Comparison of ENCODE assay signal across 8 cellular contexts in genomic region chr1:26723013-26723991, GRCh38. TPM values are rescaled to one million over a fixed set of nuclear protein-coding genes. Genes with fewer than 3 reads are reported as not detected.
A peak's percentile ranks its signal among the peaks of the same experiment; 100 is the strongest.
DNase-seq lines count a peak whose midpoint lies in the region; ATAC-seq and TF ChIP-seq lines count a peak whose summit lies in the region.

No MANE protein-coding gene starts in this region.

- H3F3A ChIP-seq in GM23248 (ENCODE audit: insufficient read depth): peaks cover 27% of the 10 kb centered on the region

- in situ Hi-C loops in GM23248 (cut with MboI): no loop called here

- ATAC-seq in stimulated activated naive B cell treated with anti-CD40 and anti-IgM and Interleukin-4, amounts not matched to agents 10 μg/mL and 1 μg/mL and 100 μg/mL, for 72 hours (replicated peaks): peak; percentile 47 to 48
- no peak for ATAC-seq in HG02610 (IDR thresholded peaks at IDR 0.05; ENCODE audit: unreplicated experiment)

- peaks cover 99% of the 10 kb centered on the region for H3K79me2 ChIP-seq in GM23248 (ENCODE audit: insufficient read depth)

- peak overlapping the region; percentile 36 for H3K4me2 ChIP-seq in GM23248 (ENCODE audit: unreplicated experiment)

- H3K4me3 ChIP-seq in GM23248 (peak overlapping the region; percentile 17; the same call in 1 of the 2 replicates), epithelial cell of proximal tubule (ENCODE audit: low read depth, low read length) (peak overlapping the region; percentile 7), mesodermal cell (ENCODE audit: extremely low read depth, insufficient read depth, low read length, poor library complexity, severe bottlenecking) (peak overlapping the region; percentile 14)

- H3K27ac ChIP-seq in 22Rv1 (peak overlapping the region; percentile 100), GM23248 (peak overlapping the region; percentile 42), mesodermal cell (ENCODE audit: low read depth, low read length, severe bottlenecking) (peak overlapping the region; percentile 96)

- 10% methylated on average over 19 of the region's 19 CpGs for WGBS in GM23248 (ENCODE audit: low coverage in 1 of 2, low lambda C conversion rate in 2 of 2, missing lambda C conversion rate in 2 of 2), 2 experiments
- 2 to 3% methylated on average over 15 of the region's 19 CpGs for WGBS in mesodermal cell (ENCODE audit: insufficient coverage in 2 of 2), 2 experiments

- no peaks in the 10 kb centered on the region for H3K27me3 Mint-ChIP-seq in stimulated activated naive B cell treated with anti-CD40 and anti-IgM and Interleukin-4, amounts not matched to agents 10 μg/mL and 1 μg/mL and 100 μg/mL, for 72 hours

- DNase-seq in GM23248 (peak; percentile 99), NCI-H510A (lab: John Stamatoyannopoulos, UW) (peak; percentile 43), activated T-cell treated with anti-CD3 and anti-CD28 coated beads for 4 hours (peak; percentile 16), epithelial cell of proximal tubule (ENCODE audit: low read depth) (peak; percentile 73)
- DNase-seq in stimulated activated naive B cell treated with anti-CD40 and anti-IgM and Interleukin-4, amounts not matched to agents 10 μg/mL and 1 μg/mL and 100 μg/mL, for 72 hours: no peak

- no peaks in the 10 kb centered on the region for H3K27me3 ChIP-seq in GM23248 (replicated peaks; ENCODE audit: insufficient read depth)

- peaks cover 23 to 36% of the 10 kb centered on the region in 2 donors for H3K36me3 Mint-ChIP-seq in stimulated activated naive B cell treated with anti-CD40 and anti-IgM and Interleukin-4, amounts not matched to agents 10 μg/mL and 1 μg/mL and 100 μg/mL, for 72 hours

- H3K4me1 ChIP-seq in GM23248 (ENCODE audit: insufficient read depth) (peaks cover 58% of the 10 kb centered on the region), mesodermal cell (ENCODE audit: control insufficient read depth, insufficient read depth, low read length, poor library complexity, severe bottlenecking) (peaks cover 54% of the 10 kb centered on the region)

- H3K4me1 Mint-ChIP-seq in stimulated activated naive B cell treated with anti-CD40 and anti-IgM and Interleukin-4, amounts not matched to agents 10 μg/mL and 1 μg/mL and 100 μg/mL, for 72 hours: peaks cover 63 to 91% of the 10 kb centered on the region in 2 donors

- H3K27ac Mint-ChIP-seq in stimulated activated naive B cell treated with anti-CD40 and anti-IgM and Interleukin-4, amounts not matched to agents 10 μg/mL and 1 μg/mL and 100 μg/mL, for 72 hours: peak overlapping the region; percentile 87

- H3K9me3 ChIP-seq in GM23248 (ENCODE audit: low read depth) (no peaks in the 10 kb centered on the region), mesodermal cell (ENCODE audit: control insufficient read depth, low read length) (no peaks in the 10 kb centered on the region)

- no peaks in the 10 kb centered on the region for H3K9me3 Mint-ChIP-seq in stimulated activated naive B cell treated with anti-CD40 and anti-IgM and Interleukin-4, amounts not matched to agents 10 μg/mL and 1 μg/mL and 100 μg/mL, for 72 hours

- peaks cover 43% of the 10 kb centered on the region; the same call in 1 of the 2 replicates for H4K20me1 ChIP-seq in GM23248 (ENCODE audit: insufficient read depth)

- H3K36me3 ChIP-seq in GM23248 (ENCODE audit: low read depth): no peaks in the 10 kb centered on the region
- peaks cover 25% of the 10 kb centered on the region for H3K36me3 ChIP-seq in mesodermal cell (ENCODE audit: control insufficient read depth, insufficient read depth, low read length)

- 0 out of 2 replicates have a peak overlapping the region, but pooled peaks have one; percentile 4 for H3K9ac ChIP-seq in GM23248

- TF ChIP-seq CTCF in 22Rv1 (IDR thresholded peaks at IDR 0.05) (no peak), epithelial cell of proximal tubule (conservative IDR thresholded peaks at IDR 0.05; ENCODE audit: low read depth, low read length) (no peak)

- no peak overlapping the region for H2AFZ ChIP-seq in GM23248

- H3K4me3 Mint-ChIP-seq in stimulated activated naive B cell treated with anti-CD40 and anti-IgM and Interleukin-4, amounts not matched to agents 10 μg/mL and 1 μg/mL and 100 μg/mL, for 72 hours: peak overlapping the region; percentile 61 to 64

- no peaks in the 10 kb centered on the region for H3K9me2 ChIP-seq in GM23248 (ENCODE audit: insufficient read depth)

RNA-seq across cellular contexts. Expression of gene ARID1A, which starts 27.5 kb away (rescaled TPM):
- 11.6 and 13.4 TPM in 2 replicates for total RNA-seq in GM23248 (2014; rRNA removed; shearing (Covaris generic))
- 8.2 and 9.4 TPM in 2 replicates for polyA plus RNA-seq in GM23248 (2016; fragmentation: Nextera tagmentation; extraction: Ambion mirVana)
- 25.2 and 27.1 TPM in 2 replicates for total RNA-seq in epithelial cell of proximal tubule
- 59.9 TPM for polyA plus RNA-seq in mesodermal cell (2013, experiment 1 of 2)
- 51.2 TPM for polyA plus RNA-seq in mesodermal cell (2013, experiment 2 of 2)

Comparison
In these comparisons a context has a peak if more than half of its experiments do, and no peak if none do; other contexts are left out.
1. H3K27ac ChIP-seq: peak in every context shown above with its lines; median percentile 100 in 22Rv1; 96 in mesodermal cell; 42 in GM23248.